3 cellular contexts compared by ENCODE assay signal in the genomic region with DNA sequence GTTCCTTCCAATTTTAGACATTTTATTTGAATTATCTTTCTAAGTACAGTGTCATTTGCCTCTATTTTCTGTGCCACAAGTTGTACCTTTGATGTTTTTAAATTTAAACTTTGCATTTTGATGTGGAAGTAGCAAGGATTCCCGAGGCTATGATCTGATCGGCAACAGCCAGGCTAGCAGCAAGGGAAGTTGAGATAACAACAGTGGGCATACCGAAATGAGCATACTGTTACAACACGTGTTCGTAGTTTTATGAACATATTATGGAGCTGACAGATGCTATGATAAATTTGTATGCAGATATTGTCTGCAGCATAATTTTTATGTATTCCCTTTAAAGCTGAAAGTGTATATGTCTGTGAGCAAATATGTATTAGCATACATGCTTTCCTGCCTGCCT.
TF ChIP-seq lines count a peak whose summit lies in the region.

No MANE protein-coding gene starts in this region.

TF ChIP-seq in SK-N-SH, 30 proteins besides CTCF, POLR2A, EP300 and RAD21:
- TF ChIP-seq POLR2AphosphoS5 (IDR thresholded peaks at IDR 0.05; ENCODE audit: low read depth, low read length), result no peak
- no peak for TF ChIP-seq RFX5 (IDR thresholded peaks at IDR 0.05; ENCODE audit: low read length)
- TF ChIP-seq YY1 (IDR thresholded peaks at IDR 0.05; ENCODE audit: low read depth), result no peak
- no peak for TF ChIP-seq FOSL2 (IDR thresholded peaks at IDR 0.05; ENCODE audit: borderline replicate concordance, low read depth)
- peak; percentile 43; the same call in 1 of the 2 replicates for TF ChIP-seq RCOR1 (IDR thresholded peaks at IDR 0.05; ENCODE audit: low read length)
- TF ChIP-seq FOXM1 (IDR thresholded peaks at IDR 0.05; ENCODE audit: low read depth), result no peak
- TF ChIP-seq SIN3A (IDR thresholded peaks at IDR 0.05; ENCODE audit: borderline replicate concordance, low read depth, low read length), result no peak
- TF ChIP-seq GABPA (IDR thresholded peaks at IDR 0.05; ENCODE audit: low read depth), result no peak

TF ChIP-seq in SK-N-SH treated with all-trans-retinoic acid at 6 μM for 48 hours, 23 proteins besides CTCF, POLR2A, EP300 and RAD21:
- TF ChIP-seq, protein P1, sequence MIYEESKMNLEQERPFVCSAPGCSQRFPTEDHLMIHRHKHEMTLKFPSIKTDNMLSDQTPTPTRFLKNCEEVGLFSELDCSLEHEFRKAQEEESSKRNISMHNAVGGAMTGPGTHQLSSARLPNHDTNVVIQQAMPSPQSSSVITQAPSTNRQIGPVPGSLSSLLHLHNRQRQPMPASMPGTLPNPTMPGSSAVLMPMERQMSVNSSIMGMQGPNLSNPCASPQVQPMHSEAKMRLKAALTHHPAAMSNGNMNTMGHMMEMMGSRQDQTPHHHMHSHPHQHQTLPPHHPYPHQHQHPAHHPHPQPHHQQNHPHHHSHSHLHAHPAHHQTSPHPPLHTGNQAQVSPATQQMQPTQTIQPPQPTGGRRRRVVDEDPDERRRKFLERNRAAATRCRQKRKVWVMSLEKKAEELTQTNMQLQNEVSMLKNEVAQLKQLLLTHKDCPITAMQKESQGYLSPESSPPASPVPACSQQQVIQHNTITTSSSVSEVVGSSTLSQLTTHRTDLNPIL (CRISPR knock-in tag; IDR thresholded peaks at IDR 0.05; ENCODE audit: low read depth), result no peak
- TF ChIP-seq RARB (CRISPR knock-in tag; IDR thresholded peaks at IDR 0.05) (no peak), PPARA (CRISPR knock-in tag; IDR thresholded peaks at IDR 0.05; ENCODE audit: borderline replicate concordance) (no peak), TCF4 (CRISPR knock-in tag; IDR thresholded peaks at IDR 0.05; ENCODE audit: borderline replicate concordance) (no peak), ARNTL (CRISPR knock-in tag; IDR thresholded peaks at IDR 0.05; ENCODE audit: borderline replicate concordance, low read depth) (no peak), SNAI2 (CRISPR knock-in tag; IDR thresholded peaks at IDR 0.05) (no peak), ZFP30 (CRISPR knock-in tag; IDR thresholded peaks at IDR 0.05) (no peak)

TF ChIP-seq in HCT116, 20 proteins besides CTCF, POLR2A, EP300 and RAD21:
- no peak for TF ChIP-seq POLR2AphosphoS5 (IDR thresholded peaks at IDR 0.05; ENCODE audit: low read depth, low read length)
- TF ChIP-seq, protein P2, sequence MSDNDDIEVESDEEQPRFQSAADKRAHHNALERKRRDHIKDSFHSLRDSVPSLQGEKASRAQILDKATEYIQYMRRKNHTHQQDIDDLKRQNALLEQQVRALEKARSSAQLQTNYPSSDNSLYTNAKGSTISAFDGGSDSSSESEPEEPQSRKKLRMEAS (IDR thresholded peaks at IDR 0.05), result peak; percentile 26; the same call in 1 of the 2 replicates
